8 cellular contexts compared by ENCODE assay signal in genomic region chr1:179025125-179025974, GRCh38. TPM values are rescaled to one million over a fixed set of nuclear protein-coding genes. Genes with fewer than 3 reads are reported as not detected.
DNase-seq lines count a peak whose midpoint lies in the region; ATAC-seq and TF ChIP-seq lines count a peak whose summit lies in the region.

Gene FAM20B (plus strand): TSS chr1:179025894. CDS start chr1:179043848, 17,954 bp downstream.

- peak within 1 kb of the TSS; percentile 68 for H3K4me2 ChIP-seq in SU-DHL-6 (ENCODE audit: low read depth, low read length, poor library complexity, severe bottlenecking)

- H3F3A ChIP-seq in SU-DHL-6 (ENCODE audit: insufficient read depth): peaks cover 9% of the 10 kb centered on the region; the same call in 1 of the 2 replicates

- H3K9me3 ChIP-seq in SU-DHL-6 (ENCODE audit: insufficient read depth, low read length) (no peaks in the 10 kb centered on the region), suprapubic skin (no peaks in the 10 kb centered on the region)

- H3K79me2 ChIP-seq in SU-DHL-6 (ENCODE audit: insufficient read depth, low read length): peaks cover 6% of the 10 kb centered on the region

- H3K4me3 Mint-ChIP-seq in activated naive CD8-positive, alpha-beta T cell treated with anti-CD3 and anti-CD28 coated beads for 36 hours: peak within 1 kb of the TSS; percentile 99

- H3K4me3 ChIP-seq in GM08714 (ENCODE audit: low read length): peak within 1 kb of the TSS; percentile 92
- H3K4me3 ChIP-seq in SU-DHL-6 (ENCODE audit: insufficient read depth, low read length, poor library complexity, severe bottlenecking): peak within 1 kb of the TSS; percentile 76
- H3K4me3 ChIP-seq in suprapubic skin: peak within 1 kb of the TSS; percentile 97

- H3K9me2 ChIP-seq in SU-DHL-6 (replicated peaks; ENCODE audit: insufficient read depth, low read length): no peaks in the 10 kb centered on the region

- peaks cover 3% of the 10 kb centered on the region for H3K36me3 Mint-ChIP-seq in activated naive CD8-positive, alpha-beta T cell treated with anti-CD3 and anti-CD28 coated beads for 36 hours

- peak within 1 kb of the TSS; percentile 87 for H2AFZ ChIP-seq in SU-DHL-6 (ENCODE audit: low read depth, low read length, severe bottlenecking)

- H3K27me3 ChIP-seq in SU-DHL-6 (ENCODE audit: low read length) (no peaks in the 10 kb centered on the region), suprapubic skin (no peaks in the 10 kb centered on the region)

- DNase-seq in NCI-H1092 treated with DMSO at 0.1 percent for 48 hours (lab: John Stamatoyannopoulos, UW): peak; percentile 90
- peak; percentile 90 for DNase-seq in activated naive CD8-positive, alpha-beta T cell treated with anti-CD3 and anti-CD28 coated beads for 36 hours
- peak; percentile 96 for DNase-seq in glomerular visceral epithelial cell (ENCODE audit: extremely low spot score)
- peak; percentile 72 for DNase-seq in omental fat pad (ENCODE audit: low spot score)
- DNase-seq in suprapubic skin (ENCODE audit: low spot score in 2 of 2): peak; percentile 96 to 97

- H4K20me1 ChIP-seq in SU-DHL-6 (ENCODE audit: low read depth, low read length): no peaks in the 10 kb centered on the region

- H3K27ac ChIP-seq in SU-DHL-6 (ENCODE audit: low read depth, low read length) (peak within 1 kb of the TSS; percentile 59), suprapubic skin (peak within 1 kb of the TSS; percentile 98)

- WGBS in suprapubic skin: 31% methylated on average over 30 of the region's 58 CpGs

- peaks cover 1% of the 10 kb centered on the region for H3K9me3 Mint-ChIP-seq in activated naive CD8-positive, alpha-beta T cell treated with anti-CD3 and anti-CD28 coated beads for 36 hours

- no peaks in the 10 kb centered on the region for H3K36me3 ChIP-seq in SU-DHL-6 (ENCODE audit: low read length)
- H3K36me3 ChIP-seq in suprapubic skin: no peaks in the 10 kb centered on the region

- TF ChIP-seq CTCF in SU-DHL-6 (IDR thresholded peaks at IDR 0.05; ENCODE audit: insufficient read depth, low read length, poor library complexity, severe bottlenecking) (no peak), omental fat pad (IDR thresholded peaks at IDR 0.05) (no peak), suprapubic skin (IDR thresholded peaks at IDR 0.05) (no peak)

- TF ChIP-seq POLR2A in suprapubic skin (IDR thresholded peaks at IDR 0.05): no peak

- peaks cover 37% of the 10 kb centered on the region for H3K4me1 ChIP-seq in suprapubic skin

- H3K27ac Mint-ChIP-seq in activated naive CD8-positive, alpha-beta T cell treated with anti-CD3 and anti-CD28 coated beads for 36 hours: peak within 1 kb of the TSS; percentile 97

- TF ChIP-seq EP300 in suprapubic skin (IDR thresholded peaks at IDR 0.05): no peak

- H3K27me3 Mint-ChIP-seq in activated naive CD8-positive, alpha-beta T cell treated with anti-CD3 and anti-CD28 coated beads for 36 hours: no peaks in the 10 kb centered on the region

- peak; percentile 80 for ATAC-seq in HG02623 (IDR thresholded peaks at IDR 0.05; ENCODE audit: unreplicated experiment)
- ATAC-seq in omental fat pad (ENCODE audit: low FRiP score): peak; percentile 95

- peak within 1 kb of the TSS; percentile 94 for H3K9ac ChIP-seq in SU-DHL-6 (ENCODE audit: low read length)

- H3K4me1 Mint-ChIP-seq in activated naive CD8-positive, alpha-beta T cell treated with anti-CD3 and anti-CD28 coated beads for 36 hours: peaks cover 30% of the 10 kb centered on the region

RNA-seq across cellular contexts. Expression of gene FAM20B, which starts in this region (rescaled TPM):
- total RNA-seq in activated naive CD8-positive, alpha-beta T cell treated with anti-CD3 and anti-CD28 coated beads for 36 hours: 10 to 100 TPM; 37.4 to 42.6 TPM
- 10 to 100 TPM; 27.6 to 37.0 (median 35.0) TPM for total RNA-seq in omental fat pad
- total RNA-seq in suprapubic skin: 10 to 100 TPM; 18.1 to 30.6 (median 21.7) TPM

Comparison
In these comparisons a context has a peak if more than half of its experiments do, and no peak if none do; other contexts are left out.
1. Peak in every context shown above with its lines: DNase-seq, ATAC-seq, H3K4me3 ChIP-seq and H3K27ac ChIP-seq.